Comparison of ENCODE assay signal across 18 cellular contexts in the genomic region with DNA sequence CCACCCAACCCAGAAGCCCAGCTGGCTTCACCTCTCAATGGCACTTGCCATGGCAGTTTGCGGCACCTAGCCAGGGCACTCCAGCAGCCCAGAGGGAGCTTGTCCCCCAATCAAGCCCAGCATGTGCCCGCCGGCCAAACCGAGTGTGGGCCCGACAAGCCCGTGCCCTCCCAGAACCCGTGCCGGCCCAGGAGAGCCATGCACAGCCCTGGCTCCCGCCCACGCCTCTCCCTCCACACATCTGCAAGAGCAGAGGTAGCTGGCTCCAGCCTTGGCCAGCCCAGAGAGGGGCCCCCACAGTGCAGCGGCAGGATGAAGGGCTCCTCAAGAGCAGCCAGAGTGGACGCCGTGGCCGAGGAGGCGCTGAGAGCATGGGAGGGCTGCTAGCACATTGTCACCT.
"Had no signal": no experiment of that assay in that cellular context is flagged by ENCODE, and none has a peak within 500 bp of the region (broad histone marks: within the 10 kb centered on the region; RNA-seq: fewer than 3 reads in every experiment).

No MANE protein-coding gene starts in this region.

- H3K36me3 Mint-ChIP-seq: naive thymus-derived CD8-positive, alpha-beta T cell; stimulated activated memory B cell treated with anti-CD40 and anti-IgM and Interleukin-4, amounts not matched to agents 10 μg/mL and 1 μg/mL and 100 μg/mL, for 72 hours had no signal

- H3K27ac Mint-ChIP-seq: naive thymus-derived CD8-positive, alpha-beta T cell; nephron progenitor cell; stimulated activated memory B cell treated with anti-CD40 and anti-IgM and Interleukin-4, amounts not matched to agents 10 μg/mL and 1 μg/mL and 100 μg/mL, for 72 hours; type B pancreatic cell had no signal

- H3K27me3 Mint-ChIP-seq: naive thymus-derived CD8-positive, alpha-beta T cell; stimulated activated memory B cell treated with anti-CD40 and anti-IgM and Interleukin-4, amounts not matched to agents 10 μg/mL and 1 μg/mL and 100 μg/mL, for 72 hours; type B pancreatic cell had no signal

- H3K4me3 Mint-ChIP-seq: naive thymus-derived CD8-positive, alpha-beta T cell; nephron progenitor cell; stimulated activated memory B cell treated with anti-CD40 and anti-IgM and Interleukin-4, amounts not matched to agents 10 μg/mL and 1 μg/mL and 100 μg/mL, for 72 hours; type B pancreatic cell had no signal

- H3K4me3 ChIP-seq: dorsolateral prefrontal cortex, left lung, lower lobe of right lung, ovary, testis, tibial artery had no signal

- ATAC-seq: left lung; lower lobe of right lung; naive thymus-derived CD8-positive, alpha-beta T cell; sciatic nerve; stimulated activated memory B cell treated with anti-CD40 and anti-IgM and Interleukin-4, amounts not matched to agents 10 μg/mL and 1 μg/mL and 100 μg/mL, for 72 hours; stimulated activated naive CD8-positive, alpha-beta T cell treated with anti-CD3 and anti-CD28 coated beads, Interleukin-15, Interleukin-2, amounts not matched to agents 100 U/mL and 50 U/mL, for 24 hours had no signal

- H3K36me3 ChIP-seq: left lung, lower lobe of right lung, ovary, tibial artery had no signal

- H3K27me3 ChIP-seq: left lung, ovary, testis, tibial artery had no signal

- H3K9me3 ChIP-seq: lower lobe of right lung, ovary, testis, tibial artery had no signal

- H3K4me1 Mint-ChIP-seq: nephron progenitor cell; stimulated activated memory B cell treated with anti-CD40 and anti-IgM and Interleukin-4, amounts not matched to agents 10 μg/mL and 1 μg/mL and 100 μg/mL, for 72 hours had no signal

- H3K4me1 ChIP-seq: left lung, lower lobe of right lung, testis, tibial artery had no signal

- DNase-seq: cerebellar nuclear complex; dorsolateral prefrontal cortex; effector CD4-positive, alpha-beta T cell; head of caudate nucleus; lower lobe of right lung; naive thymus-derived CD8-positive, alpha-beta T cell; nephron progenitor cell; occipital lobe; ovary; stimulated activated CD4-positive, alpha-beta T cell treated with anti-CD3 and anti-CD28 coated beads, Interleukin-4, amount 100 ng/mL, for 4 hours; stimulated activated naive CD8-positive, alpha-beta T cell treated with anti-CD3 and anti-CD28 coated beads, Interleukin-15, Interleukin-2, amounts not matched to agents 100 U/mL and 50 U/mL, for 24 hours; substantia nigra; testis had no signal

- H3K27ac ChIP-seq: dorsolateral prefrontal cortex, left lung, lower lobe of right lung, ovary, testis, tibial artery had no signal
